8 cellular contexts compared by ENCODE assay signal in genomic region chr7:43584200-43584586, GRCh38. TPM values are rescaled to one million over a fixed set of nuclear protein-coding genes. Genes with fewer than 3 reads are reported as not detected.
DNase-seq lines count a peak whose midpoint lies in the region; ATAC-seq lines count a peak whose summit lies in the region.

No MANE protein-coding gene starts in this region.

- H3K27me3 Mint-ChIP-seq in activated CD4-positive, alpha-beta T cell treated with anti-CD3 and anti-CD28 coated beads, Interleukin-2, amount 10 ng/mL, durations not matched to agents 24 days and 14 days: peaks cover 21% of the 10 kb centered on the region

- peaks cover 7% of the 10 kb centered on the region; the same call in 1 of the 2 replicates for H3K36me3 ChIP-seq in KOPT-K1 (ENCODE audit: insufficient read depth, low read length)

- peak; percentile 54 for DNase-seq in CD1c-positive myeloid dendritic cell (ENCODE audit: extremely low spot score)
- peak; percentile 81 for DNase-seq in activated CD4-positive, alpha-beta T cell treated with anti-CD3 and anti-CD28 coated beads, Interleukin-2, amount 10 ng/mL, durations not matched to agents 24 days and 14 days
- DNase-seq in epithelial cell of prostate (ENCODE audit: low read depth, low spot score): no peak
- DNase-seq in myocyte (ENCODE audit: low read depth): peak; percentile 80
- DNase-seq in COR-L47 (lab: John Stamatoyannopoulos, UW): no peak
- no peak for DNase-seq in T1000 (lab: John Stamatoyannopoulos, UW)

- no peaks in the 10 kb centered on the region for H3K9me3 ChIP-seq in KOPT-K1 (ENCODE audit: insufficient read depth, low read length, poor library complexity, severe bottlenecking)

- H3K36me3 Mint-ChIP-seq in activated CD4-positive, alpha-beta T cell treated with anti-CD3 and anti-CD28 coated beads, Interleukin-2, amount 10 ng/mL, durations not matched to agents 24 days and 14 days (ENCODE audit: low read depth): peaks cover 12% of the 10 kb centered on the region

- H3K9me3 Mint-ChIP-seq in activated CD4-positive, alpha-beta T cell treated with anti-CD3 and anti-CD28 coated beads, Interleukin-2, amount 10 ng/mL, durations not matched to agents 24 days and 14 days: no peaks in the 10 kb centered on the region

- intact Hi-C loops in activated CD4-positive, alpha-beta T cell treated with anti-CD3 and anti-CD28 coated beads, Interleukin-2, amount 10 ng/mL, durations not matched to agents 24 days and 14 days (cut with micrococcal nuclease): loop anchor here (5.0 kb wide), 1 partner anchor 652 kb away; the partner anchor contains the start of genes MRPL32 and PSMA2

- peak overlapping the region; percentile 93 for H3K27ac ChIP-seq in KOPT-K1 (ENCODE audit: low read depth, low read length, poor library complexity, severe bottlenecking)
- H3K27ac ChIP-seq in epithelial cell of prostate: peak overlapping the region; percentile 83

- no peak for ATAC-seq in HG03139 (IDR thresholded peaks at IDR 0.05; ENCODE audit: unreplicated experiment)

- H3K27ac Mint-ChIP-seq in activated CD4-positive, alpha-beta T cell treated with anti-CD3 and anti-CD28 coated beads, Interleukin-2, amount 10 ng/mL, durations not matched to agents 24 days and 14 days: peak overlapping the region; percentile 98

- peaks cover 37% of the 10 kb centered on the region for H3K4me1 Mint-ChIP-seq in activated CD4-positive, alpha-beta T cell treated with anti-CD3 and anti-CD28 coated beads, Interleukin-2, amount 10 ng/mL, durations not matched to agents 24 days and 14 days

- H3K4me3 Mint-ChIP-seq in activated CD4-positive, alpha-beta T cell treated with anti-CD3 and anti-CD28 coated beads, Interleukin-2, amount 10 ng/mL, durations not matched to agents 24 days and 14 days: peak overlapping the region; percentile 93

RNA-seq across cellular contexts. Expression of gene STK17A, which starts 1.3 kb away (rescaled TPM):
- 30.8 and 33.9 TPM in 2 replicates for total RNA-seq in activated CD4-positive, alpha-beta T cell treated with anti-CD3 and anti-CD28 coated beads, Interleukin-2, amount 10 ng/mL, durations not matched to agents 24 days and 14 days
- total RNA-seq in myocyte: 17.7 and 19.9 TPM in 2 replicates
- polyA plus RNA-seq in myocyte (2012): 14.6 TPM

Comparison
In these comparisons a context has a peak if more than half of its experiments do, and no peak if none do; other contexts are left out.
1. DNase-seq: peak in CD1c-positive myeloid dendritic cell (single experiment), activated CD4-positive, alpha-beta T cell treated with anti-CD3 and anti-CD28 coated beads, Interleukin-2, amount 10 ng/mL, durations not matched to agents 24 days and 14 days (single experiment) and myocyte (single experiment); none in epithelial cell of prostate (single experiment), COR-L47 (single experiment) and T1000 (single experiment).